ENCODE assay signal across 14 cellular contexts in the genomic region with DNA sequence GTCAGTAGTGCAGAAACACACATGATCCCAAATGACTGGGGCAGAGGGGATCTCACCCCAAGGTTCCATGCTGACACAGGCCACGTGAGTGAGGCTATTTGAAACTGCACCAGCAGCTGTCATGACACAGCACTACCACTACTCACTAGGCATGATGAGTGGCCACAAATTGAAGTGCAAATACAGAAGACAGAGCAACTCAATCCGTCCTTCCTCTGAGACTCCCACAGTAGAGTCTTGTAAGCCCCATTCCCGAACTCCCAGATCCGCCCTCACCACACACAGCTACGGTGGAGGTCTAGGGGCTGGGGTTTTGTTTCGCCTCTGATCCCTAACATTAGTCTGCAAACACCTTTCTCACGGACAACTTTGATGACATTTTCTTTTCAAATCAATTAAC.
A peak's percentile ranks its signal among the peaks of the same experiment; 100 is the strongest.
DNase-seq lines count a peak whose midpoint lies in the region; ATAC-seq and TF ChIP-seq lines count a peak whose summit lies in the region.
"Had no signal": no experiment of that assay in that cellular context is flagged by ENCODE, and none has a peak within 500 bp of the region (broad histone marks: within the 10 kb centered on the region; RNA-seq: fewer than 3 reads in every experiment).

No MANE protein-coding gene starts in this region.

- no peaks in the 10 kb centered on the region for H3K9me3 ChIP-seq in upper lobe of right lung
- H3K9me3 ChIP-seq: BE2C had no signal

- H3K4me3 ChIP-seq in upper lobe of right lung: no peak overlapping the region

- H3K9me3 Mint-ChIP-seq in endothelial cell (ENCODE audit: unreplicated experiment) (no peaks in the 10 kb centered on the region), CD14-positive monocyte (peaks cover 0 to 2% (median 0%) of the 10 kb centered on the region in 7 donors)
- H3K9me3 Mint-ChIP-seq: activated T-cell treated with anti-CD3 and anti-CD28 coated beads, Interleukin-2, amount 50 U/mL, for 72 hours; brain; naive B cell had no signal

- H3K27me3 Mint-ChIP-seq in endothelial cell (ENCODE audit: unreplicated experiment) (peaks cover 5% of the 10 kb centered on the region), CD14-positive monocyte (ENCODE audit: low read depth in 3 of 3) (no peaks in the 10 kb centered on the region)
- H3K27me3 Mint-ChIP-seq: naive B cell had no signal

- no peak for DNase-seq in Right ventricle myocardium superior
- DNase-seq in cardiac septum (ENCODE audit: low spot score): no peak
- DNase-seq in NCI-H460 (ENCODE audit: extremely low read depth, low read depth): peak; percentile 3
- DNase-seq in endothelial cell (ENCODE audit: low spot score): no peak
- DNase-seq in upper lobe of right lung: no peak
- DNase-seq in CD14-positive monocyte (ENCODE audit: low spot score): no peak
- DNase-seq: activated T-cell treated with anti-CD3 and anti-CD28 coated beads, Interleukin-2, amount 50 U/mL, for 72 hours; BE2C; naive B cell; stimulated activated CD4-positive, alpha-beta T cell treated with anti-CD3 and anti-CD28 coated beads, Interleukin-15, amount 100 ng/mL, for 24 hours; stimulated activated naive CD4-positive, alpha-beta T cell treated with Interleukin-2 at 50 U/mL for 16 hours had no signal

- H3K4me3 Mint-ChIP-seq in endothelial cell (ENCODE audit: unreplicated experiment) (no peak overlapping the region), CD14-positive monocyte (no peak overlapping the region)
- H3K4me3 Mint-ChIP-seq: activated T-cell treated with anti-CD3 and anti-CD28 coated beads, Interleukin-2, amount 50 U/mL, for 72 hours; brain; naive B cell had no signal

- ATAC-seq in Right ventricle myocardium superior (ENCODE audit: poor library complexity): peak; percentile 24
- peak; percentile 24 for ATAC-seq in upper lobe of right lung
- no peak for ATAC-seq in GM18520 (IDR thresholded peaks at IDR 0.05; ENCODE audit: unreplicated experiment)
- ATAC-seq in GM19395 (IDR thresholded peaks at IDR 0.05; ENCODE audit: unreplicated experiment): no peak
- ATAC-seq: activated T-cell treated with anti-CD3 and anti-CD28 coated beads, Interleukin-2, amount 50 U/mL, for 72 hours had no signal

- no peak overlapping the region for H3K27ac ChIP-seq in upper lobe of right lung

- intact Hi-C loops in Right ventricle myocardium superior (cut with DNase I): no loop called here
- intact Hi-C loops in cardiac septum (cut with DNase I): no loop called here
- intact Hi-C loops in upper lobe of right lung (cut with DNase I): no loop called here
- intact Hi-C loops in CD14-positive monocyte (cut with micrococcal nuclease): no loop called here

- TF ChIP-seq CTCF in endothelial cell (IDR thresholded peaks at IDR 0.05; ENCODE audit: unreplicated experiment): no peak
- no peak for TF ChIP-seq CTCF in upper lobe of right lung (IDR thresholded peaks at IDR 0.05)
- TF ChIP-seq CTCF in CD14-positive monocyte (IDR thresholded peaks at IDR 0.05): no peak

- H3K4me1 Mint-ChIP-seq in endothelial cell (ENCODE audit: unreplicated experiment): peaks cover 30% of the 10 kb centered on the region
- H3K4me1 Mint-ChIP-seq in CD14-positive monocyte: no peaks in the 10 kb centered on the region
- H3K4me1 Mint-ChIP-seq: brain, naive B cell had no signal

- no peaks in the 10 kb centered on the region for H3K27me3 ChIP-seq in upper lobe of right lung
- H3K27me3 ChIP-seq: BE2C had no signal

- no peaks in the 10 kb centered on the region for H3K4me1 ChIP-seq in upper lobe of right lung
- H3K4me1 ChIP-seq: BE2C had no signal

- peaks cover 41% of the 10 kb centered on the region for H3K36me3 ChIP-seq in upper lobe of right lung
- H3K36me3 ChIP-seq: BE2C had no signal

- H3K36me3 Mint-ChIP-seq in endothelial cell (ENCODE audit: low read depth, unreplicated experiment): peaks cover 49% of the 10 kb centered on the region
- H3K36me3 Mint-ChIP-seq in CD14-positive monocyte: peaks cover 49 to 86% of the 10 kb centered on the region in 2 donors
- H3K36me3 Mint-ChIP-seq: naive B cell had no signal

- H3K27ac Mint-ChIP-seq in endothelial cell (ENCODE audit: unreplicated experiment): peak overlapping the region; percentile 39
- peak overlapping the region in 1 of 7 donors; percentile 4 for H3K27ac Mint-ChIP-seq in CD14-positive monocyte
- H3K27ac Mint-ChIP-seq: activated T-cell treated with anti-CD3 and anti-CD28 coated beads, Interleukin-2, amount 50 U/mL, for 72 hours; naive B cell had no signal

Comparison
In these comparisons a context has a peak if more than half of its experiments do, and no peak if none do; other contexts are left out.
1. ATAC-seq: peak in Right ventricle myocardium superior (single experiment) and upper lobe of right lung (single experiment); none in GM18520 (single experiment) and GM19395 (single experiment).